ENCODE assay signal across 16 cellular contexts in the genomic region with DNA sequence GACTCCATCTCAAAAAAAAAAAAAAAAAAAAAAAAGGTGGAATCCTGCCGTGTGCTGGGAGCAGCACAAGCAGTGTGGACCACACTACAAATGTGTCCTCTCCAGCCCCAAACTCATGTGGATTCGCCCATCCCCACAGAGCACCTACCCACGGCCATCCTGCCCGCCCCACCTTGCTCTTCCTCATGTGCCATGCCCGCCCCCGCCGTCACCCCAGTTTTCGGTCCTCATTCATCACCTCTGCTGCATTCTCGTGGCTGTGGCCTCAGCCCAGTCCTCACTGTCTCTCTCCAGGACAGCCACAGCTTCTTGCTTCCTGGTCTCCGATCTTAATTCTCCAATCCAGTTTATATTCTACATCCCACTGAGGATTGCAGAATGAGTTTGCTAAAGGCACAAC.
A peak's percentile ranks its signal among the peaks of the same experiment; 100 is the strongest.
DNase-seq lines count a peak whose midpoint lies in the region; ATAC-seq and TF ChIP-seq lines count a peak whose summit lies in the region.
"Had no signal": no experiment of that assay in that cellular context is flagged by ENCODE, and none has a peak within 500 bp of the region (broad histone marks: within the 10 kb centered on the region; RNA-seq: fewer than 3 reads in every experiment).

No MANE protein-coding gene starts in this region.

- H3K9me3 Mint-ChIP-seq in T-helper 1 cell treated with Interleukin-12 subunit alpha and Interleukin-12 subunit beta and Interleukin-4 antibody, amounts not matched to agents 30 μg/mL and 1 μg/mL, for 36 hours: no peaks in the 10 kb centered on the region
- peaks cover 0 to 1% (median 0%) of the 10 kb centered on the region in 7 donors for H3K9me3 Mint-ChIP-seq in CD4-positive, CD25-positive, alpha-beta regulatory T cell
- H3K9me3 Mint-ChIP-seq in activated CD8-positive, alpha-beta T cell treated with anti-CD3 and anti-CD28 coated beads for 36 hours: no peaks in the 10 kb centered on the region
- H3K9me3 Mint-ChIP-seq in naive B cell: no peaks in the 10 kb centered on the region

- no peak overlapping the region for H3K4me3 ChIP-seq in CD4-positive, CD25-positive, alpha-beta regulatory T cell (ENCODE audit: low read depth, low read length)
- H3K4me3 ChIP-seq: upper lobe of left lung had no signal

- H3K27ac ChIP-seq in CD4-positive, CD25-positive, alpha-beta regulatory T cell (ENCODE audit: insufficient read depth, low read length, poor library complexity, severe bottlenecking): no peak overlapping the region
- H3K27ac ChIP-seq: 22Rv1, parathyroid adenoma, upper lobe of left lung had no signal

- peaks cover 1% of the 10 kb centered on the region for H3K36me3 Mint-ChIP-seq in T-helper 1 cell treated with Interleukin-12 subunit alpha and Interleukin-12 subunit beta and Interleukin-4 antibody, amounts not matched to agents 30 μg/mL and 1 μg/mL, for 36 hours (ENCODE audit: low read depth)
- no peaks in the 10 kb centered on the region for H3K36me3 Mint-ChIP-seq in CD4-positive, CD25-positive, alpha-beta regulatory T cell
- H3K36me3 Mint-ChIP-seq in activated CD8-positive, alpha-beta T cell treated with anti-CD3 and anti-CD28 coated beads for 36 hours (ENCODE audit: low read depth): peaks cover 8% of the 10 kb centered on the region
- H3K36me3 Mint-ChIP-seq in naive B cell: no peaks in the 10 kb centered on the region

- H3K27me3 ChIP-seq in CD4-positive, CD25-positive, alpha-beta regulatory T cell (ENCODE audit: control insufficient read depth, insufficient read depth, low read length): no peaks in the 10 kb centered on the region
- H3K27me3 ChIP-seq: upper lobe of left lung had no signal

- no peaks in the 10 kb centered on the region for H3K9me3 ChIP-seq in CD4-positive, CD25-positive, alpha-beta regulatory T cell (ENCODE audit: control insufficient read depth in 2 of 2, low read length in 2 of 2)
- H3K9me3 ChIP-seq: upper lobe of left lung had no signal

- peaks cover 44% of the 10 kb centered on the region for H3K4me1 ChIP-seq in CD4-positive, CD25-positive, alpha-beta regulatory T cell (ENCODE audit: control insufficient read depth, insufficient read depth, low read length, poor library complexity, severe bottlenecking)
- H3K4me1 ChIP-seq: parathyroid adenoma had no signal

- H3K27me3 Mint-ChIP-seq in T-helper 1 cell treated with Interleukin-12 subunit alpha and Interleukin-12 subunit beta and Interleukin-4 antibody, amounts not matched to agents 30 μg/mL and 1 μg/mL, for 36 hours (ENCODE audit: low read depth): peaks cover 32% of the 10 kb centered on the region
- peaks cover 9% of the 10 kb centered on the region for H3K27me3 Mint-ChIP-seq in CD4-positive, CD25-positive, alpha-beta regulatory T cell
- H3K27me3 Mint-ChIP-seq in activated CD8-positive, alpha-beta T cell treated with anti-CD3 and anti-CD28 coated beads for 36 hours: no peaks in the 10 kb centered on the region
- H3K27me3 Mint-ChIP-seq in naive B cell: no peaks in the 10 kb centered on the region

- CTCF ChIA-PET in activated CD8-positive, alpha-beta T cell treated with anti-CD3 and anti-CD28 coated beads for 36 hours (lab: Charles Lee): interaction anchor here (0.9 to 12.5 kb wide), 5 partner anchors 9 to 152 kb away, joined by 3 to 162 read pairs (median 13); no protein-coding TSS in a partner anchor

- POLR2A ChIA-PET in activated CD8-positive, alpha-beta T cell treated with anti-CD3 and anti-CD28 coated beads for 36 hours (lab: Charles Lee): interaction anchor here (1.1 to 3.0 kb wide), 3 partner anchors 13 to 150 kb away, joined by 3 to 23 read pairs (median 5); no protein-coding TSS in a partner anchor

- intact Hi-C loops in activated CD8-positive, alpha-beta T cell treated with anti-CD3 and anti-CD28 coated beads for 36 hours (cut with micrococcal nuclease): no loop called here

- H3K27ac Mint-ChIP-seq in T-helper 1 cell treated with Interleukin-12 subunit alpha and Interleukin-12 subunit beta and Interleukin-4 antibody, amounts not matched to agents 30 μg/mL and 1 μg/mL, for 36 hours: no peak overlapping the region
- H3K27ac Mint-ChIP-seq in CD4-positive, CD25-positive, alpha-beta regulatory T cell: peak overlapping the region; percentile 92 to 95 (median 95)
- peak overlapping the region; percentile 82 for H3K27ac Mint-ChIP-seq in activated CD8-positive, alpha-beta T cell treated with anti-CD3 and anti-CD28 coated beads for 36 hours
- H3K27ac Mint-ChIP-seq in naive B cell: peak overlapping the region; percentile 79 to 100 (median 98)

- H3K36me3 ChIP-seq in CD4-positive, CD25-positive, alpha-beta regulatory T cell (ENCODE audit: control insufficient read depth, insufficient read depth, low read length): no peaks in the 10 kb centered on the region
- H3K36me3 ChIP-seq: upper lobe of left lung had no signal

- H3K4me1 Mint-ChIP-seq in T-helper 1 cell treated with Interleukin-12 subunit alpha and Interleukin-12 subunit beta and Interleukin-4 antibody, amounts not matched to agents 30 μg/mL and 1 μg/mL, for 36 hours (ENCODE audit: low read depth): peaks cover 47% of the 10 kb centered on the region
- peaks cover 7 to 89% (median 40%) of the 10 kb centered on the region in 4 donors for H3K4me1 Mint-ChIP-seq in CD4-positive, CD25-positive, alpha-beta regulatory T cell
- H3K4me1 Mint-ChIP-seq in activated CD8-positive, alpha-beta T cell treated with anti-CD3 and anti-CD28 coated beads for 36 hours (ENCODE audit: low read depth): peaks cover 88% of the 10 kb centered on the region
- peaks cover 54 to 95% (median 68%) of the 10 kb centered on the region in 3 donors for H3K4me1 Mint-ChIP-seq in naive B cell

- peak overlapping the region; percentile 2 for H3K4me3 Mint-ChIP-seq in T-helper 1 cell treated with Interleukin-12 subunit alpha and Interleukin-12 subunit beta and Interleukin-4 antibody, amounts not matched to agents 30 μg/mL and 1 μg/mL, for 36 hours
- peak overlapping the region in 3 of 4 donors; percentile 22 to 73 (median 68) for H3K4me3 Mint-ChIP-seq in CD4-positive, CD25-positive, alpha-beta regulatory T cell
- peak overlapping the region; percentile 72 for H3K4me3 Mint-ChIP-seq in activated CD8-positive, alpha-beta T cell treated with anti-CD3 and anti-CD28 coated beads for 36 hours
- H3K4me3 Mint-ChIP-seq in naive B cell: peak overlapping the region in 7 of 8 donors; percentile 37 to 82 (median 68)

- TF ChIP-seq CTCF in activated CD8-positive, alpha-beta T cell treated with anti-CD3 and anti-CD28 coated beads for 36 hours (IDR thresholded peaks at IDR 0.05): no peak

- DNase-seq in T-helper 1 cell (no peak), naive B cell (no peak), NOMO-1 treated with DMSO at 0.1 percent for 48 hours (lab: John Stamatoyannopoulos, UW; ENCODE audit: unreplicated experiment) (no peak)
- no peak for DNase-seq in CD4-positive, CD25-positive, alpha-beta regulatory T cell
- peak; percentile 21 for DNase-seq in activated CD8-positive, alpha-beta T cell treated with anti-CD3 and anti-CD28 coated beads for 36 hours
- DNase-seq in effector CD4-positive, alpha-beta T cell: no peak
- DNase-seq: left colon; NCI-H2029 treated with DMSO at 0.1 percent for 48 hours; NCI-H510A treated with DMSO at 0.1 percent for 48 hours; SHP77 treated with DMSO at 0.1 percent for 48 hours; stimulated activated CD4-positive, alpha-beta T cell treated with anti-CD3 and anti-CD28 coated beads, Interleukin-2, amount 100 ng/mL, for 48 hours had no signal

- no peak for ATAC-seq in CD4-positive, CD25-positive, alpha-beta regulatory T cell (ENCODE audit: low read depth in 2 of 2)
- no peak for ATAC-seq in activated CD8-positive, alpha-beta T cell treated with anti-CD3 and anti-CD28 coated beads for 36 hours
- ATAC-seq in naive B cell (ENCODE audit: low read depth in 2 of 2): no peak
- no peak for ATAC-seq in HG03457 (IDR thresholded peaks at IDR 0.05; ENCODE audit: unreplicated experiment)
- ATAC-seq: left colon had no signal

Comparison
In these comparisons a context has a peak if more than half of its experiments do, and no peak if none do; other contexts are left out.
1. H3K4me3 Mint-ChIP-seq: peak in every context shown above with its lines; median percentile 72 in activated CD8-positive, alpha-beta T cell treated with anti-CD3 and anti-CD28 coated beads for 36 hours; 68 in CD4-positive, CD25-positive, alpha-beta regulatory T cell; 68 in naive B cell; 2 in T-helper 1 cell treated with Interleukin-12 subunit alpha and Interleukin-12 subunit beta and Interleukin-4 antibody, amounts not matched to agents 30 μg/mL and 1 μg/mL, for 36 hours.